22 cellular contexts compared by ENCODE assay signal in genomic region chr11:22879615-22880014, GRCh38. TPM values are rescaled to one million over a fixed set of nuclear protein-coding genes. Genes with fewer than 3 reads are reported as not detected.
DNase-seq lines count a peak whose midpoint lies in the region; ATAC-seq, FAIRE-seq and TF ChIP-seq lines count a peak whose summit lies in the region.
"Had no signal": no experiment of that assay in that cellular context is flagged by ENCODE, and none has a peak within 500 bp of the region (broad histone marks: within the 10 kb centered on the region; RNA-seq: fewer than 3 reads in every experiment).

No MANE protein-coding gene starts in this region.

- DNase-seq in H54 (ENCODE audit: insufficient read length, low spot score): no peak
- peak; percentile 23 for DNase-seq in amniotic stem cell (lab: John Stamatoyannopoulos, UW)
- DNase-seq in fibroblast of pulmonary artery (ENCODE audit: low read depth): peak; percentile 49
- peak; percentile 2 for DNase-seq in retinal pigment epithelial cell (ENCODE audit: low read depth)
- no peak for DNase-seq in left lobe of liver (ENCODE audit: low spot score)
- DNase-seq: BE2C, body of pancreas, COR-L47, EL, HCEC 1CT, kidney glomerular epithelial cell, NCI-H187, Right ventricle myocardium superior had no signal

- H3K4me3 ChIP-seq in fibroblast of pulmonary artery (replicated peaks; ENCODE audit: low read depth, low read length): no peak overlapping the region
- H3K4me3 ChIP-seq in retinal pigment epithelial cell (ENCODE audit: low read length): no peak overlapping the region
- H3K4me3 ChIP-seq: body of pancreas had no signal

- TF ChIP-seq POLR2A in H54 (IDR thresholded peaks at IDR 0.05; ENCODE audit: low read depth, low read length): no peak

- FAIRE-seq in H54 (lab: Jason Lieb, UNC): peak; percentile 55
- FAIRE-seq: TTC549 had no signal

- ATAC-seq in HG03439 (IDR thresholded peaks at IDR 0.05; ENCODE audit: unreplicated experiment) (no peak), esophagus mucosa (no peak), left lobe of liver (no peak), HG02970 (IDR thresholded peaks at IDR 0.05; ENCODE audit: low FRiP score, unreplicated experiment) (no peak)
- ATAC-seq: activated naive CD4-positive, alpha-beta T cell treated with anti-CD3 and anti-CD28 coated beads, Interleukin-2, amount 50 U/mL, for 72 hours; body of pancreas had no signal

- TF ChIP-seq CTCF in fibroblast of pulmonary artery (IDR thresholded peaks at IDR 0.05; ENCODE audit: low read length, missing control alignments) (no peak), retinal pigment epithelial cell (conservative IDR thresholded peaks at IDR 0.05; ENCODE audit: low read depth, low read length) (no peak)

RNA-seq across cellular contexts. Expression of gene CCDC179, which starts 19.3 kb away (rescaled TPM):
- total RNA-seq in esophagus mucosa (not detected), left lobe of liver (not detected)
- total RNA-seq: activated naive CD4-positive, alpha-beta T cell treated with anti-CD3 and anti-CD28 coated beads, Interleukin-2, amount 50 U/mL, for 72 hours; body of pancreas; epithelial cell of proximal tubule; OCI-LY7; pulmonary artery endothelial cell; Right ventricle myocardium superior; urinary bladder had no signal

RNA-seq across cellular contexts. Expression of gene SVIP, which starts 50.0 kb away (rescaled TPM):
- total RNA-seq in esophagus mucosa: 14.7 TPM
- 7.5 TPM for total RNA-seq in left lobe of liver
- total RNA-seq: OCI-LY7 had no signal

Comparison
In these comparisons a context has a peak if more than half of its experiments do, and no peak if none do; other contexts are left out.
1. DNase-seq: peak in amniotic stem cell (single experiment), fibroblast of pulmonary artery (single experiment) and retinal pigment epithelial cell (single experiment); none in H54 (single experiment) and left lobe of liver (single experiment).